In genomic region chr10:2460846-2461245, GRCh38 we compare ENCODE assay signal across 27 cellular contexts.
"Had no signal": no experiment of that assay in that cellular context is flagged by ENCODE, and none has a peak within 500 bp of the region (broad histone marks: within the 10 kb centered on the region; RNA-seq: fewer than 3 reads in every experiment).

No MANE protein-coding gene starts in this region.

- ATAC-seq: activated CD8-positive, alpha-beta T cell treated with anti-CD3 and anti-CD28 coated beads for 36 hours; activated T-cell treated with anti-CD3 and anti-CD28 coated beads, Interleukin-2, amount 50 U/mL, for 72 hours; activated T-helper 17 cell treated with anti-CD3 and anti-CD28 coated beads, Interleukin-2, amount 50 U/mL, for 72 hours; body of pancreas had no signal

- H3K4me3 ChIP-seq: ascending aorta, body of pancreas had no signal

- H3K27ac Mint-ChIP-seq: activated CD8-positive, alpha-beta T cell treated with anti-CD3 and anti-CD28 coated beads for 36 hours; activated naive CD8-positive, alpha-beta T cell treated with anti-CD3 and anti-CD28 coated beads for 36 hours; activated T-cell treated with anti-CD3 and anti-CD28 coated beads, Interleukin-2, amount 50 U/mL, for 72 hours; activated T-helper 17 cell treated with anti-CD3 and anti-CD28 coated beads, Interleukin-2, amount 50 U/mL, for 72 hours had no signal

- H3K4me1 ChIP-seq: ascending aorta, body of pancreas had no signal

- H3K4me3 Mint-ChIP-seq: activated CD8-positive, alpha-beta T cell treated with anti-CD3 and anti-CD28 coated beads for 36 hours; activated naive CD8-positive, alpha-beta T cell treated with anti-CD3 and anti-CD28 coated beads for 36 hours; activated T-cell treated with anti-CD3 and anti-CD28 coated beads, Interleukin-2, amount 50 U/mL, for 72 hours; activated T-helper 17 cell treated with anti-CD3 and anti-CD28 coated beads, Interleukin-2, amount 50 U/mL, for 72 hours had no signal

- H3K27me3 ChIP-seq: ascending aorta, body of pancreas had no signal

- H3K27ac ChIP-seq: ascending aorta, body of pancreas, WERI-Rb-1 had no signal

- H3K36me3 ChIP-seq: ascending aorta, WERI-Rb-1 had no signal

- H3K4me1 Mint-ChIP-seq: activated naive CD8-positive, alpha-beta T cell treated with anti-CD3 and anti-CD28 coated beads for 36 hours; activated T-helper 17 cell treated with anti-CD3 and anti-CD28 coated beads, Interleukin-2, amount 50 U/mL, for 72 hours had no signal

- DNase-seq: activated CD4-positive, alpha-beta T cell treated with anti-CD3 and anti-CD28 coated beads for 1 hour; activated CD4-positive, alpha-beta T cell treated with anti-CD3 and anti-CD28 coated beads for 48 hours; activated CD4-positive, CD25-positive, alpha-beta regulatory T cell; activated CD8-positive, alpha-beta T cell treated with anti-CD3 and anti-CD28 coated beads for 36 hours; activated effector memory CD4-positive, alpha-beta T cell treated with anti-CD3 and anti-CD28 coated beads, Interleukin-2, amount 50 U/mL, for 16 hours; activated naive CD4-positive, alpha-beta T cell; activated naive CD4-positive, alpha-beta T cell treated with anti-CD3 and anti-CD28 coated beads, Interleukin-2, amount 50 U/mL, for 16 hours; activated naive CD8-positive, alpha-beta T cell treated with anti-CD3 and anti-CD28 coated beads for 36 hours; activated T-cell treated with anti-CD3 and anti-CD28 coated beads, Interleukin-2, amount 50 U/mL, for 1 hour; activated T-cell treated with anti-CD3 and anti-CD28 coated beads, Interleukin-2, amount 50 U/mL, for 72 hours; amygdala; body of pancreas; caudate nucleus; Kasumi-1; KG1; MM.1S; NCI-H1105; NCI-H1417 treated with DMSO at 0.1 percent for 48 hours; NCI-H2029; NCI-H345; NCI-H524 treated with DMSO at 0.1 percent for 48 hours; OCI-M1; Right ventricle myocardium superior; T1000; WERI-Rb-1 had no signal

- H3K27me3 Mint-ChIP-seq: activated CD8-positive, alpha-beta T cell treated with anti-CD3 and anti-CD28 coated beads for 36 hours; activated naive CD8-positive, alpha-beta T cell treated with anti-CD3 and anti-CD28 coated beads for 36 hours had no signal

- H3K36me3 Mint-ChIP-seq: activated naive CD8-positive, alpha-beta T cell treated with anti-CD3 and anti-CD28 coated beads for 36 hours had no signal
